Comparison of ENCODE assay signal across 9 cellular contexts in genomic region chr12:63294327-63294632, GRCh38.
DNase-seq lines count a peak whose midpoint lies in the region; ATAC-seq, FAIRE-seq and TF ChIP-seq lines count a peak whose summit lies in the region.
"Had no signal": no experiment of that assay in that cellular context is flagged by ENCODE, and none has a peak within 500 bp of the region (broad histone marks: within the 10 kb centered on the region; RNA-seq: fewer than 3 reads in every experiment).

No MANE protein-coding gene starts in this region.

- H3K4me3 ChIP-seq in body of pancreas (no peak overlapping the region), retinal pigment epithelial cell (ENCODE audit: low read length) (no peak overlapping the region)

- peak; percentile 76 for FAIRE-seq in GM19239 (lab: Jason Lieb, UNC)

- in situ Hi-C loops in G401 (cut with HindIII; ENCODE audit: low sequenced_read_pairs) = no loop called here

- H3K4me1 ChIP-seq in body of pancreas = peaks cover 7% of the 10 kb centered on the region

- peak overlapping the region in 1 of 4 donors; percentile 2 for H3K27ac ChIP-seq in body of pancreas

- ATAC-seq in HG03432 (IDR thresholded peaks at IDR 0.05; ENCODE audit: unreplicated experiment) (peak; percentile 90), body of pancreas (peak; percentile 81), Right ventricle myocardium inferior (no peak)
- ATAC-seq: left colon had no signal

- no peak for TF ChIP-seq POLR2A in body of pancreas (IDR thresholded peaks at IDR 0.05)

- no peaks in the 10 kb centered on the region for H3K9me3 ChIP-seq in body of pancreas

- DNase-seq in GM19239 (ENCODE audit: insufficient read length, low spot score) (no peak), body of pancreas (peak in 3 of 4 donors; percentile 22 to 25 (median 23)), retinal pigment epithelial cell (ENCODE audit: low read depth) (peak; percentile 81), G401 (ENCODE audit: low spot score) (no peak), cortex of kidney (lab: John Stamatoyannopoulos, UW) (no peak), Right ventricle myocardium inferior (ENCODE audit: missing footprints) (no peak), NCI-H774 (lab: John Stamatoyannopoulos, UW) (no peak)
- DNase-seq: left colon had no signal

- no peaks in the 10 kb centered on the region for H3K36me3 ChIP-seq in body of pancreas (replicated peaks in 1 of 2; ENCODE audit: insufficient read depth in 1 of 2, low read depth in 2 of 2)

- intact Hi-C loops in body of pancreas (cut with DNase I) (no loop called here), Right ventricle myocardium inferior (cut with DNase I) (no loop called here)

- WGBS in body of pancreas, 2 donors = 3 to 11% methylated on average over 1 of the region's 1 CpG

- no peaks in the 10 kb centered on the region for H3K27me3 ChIP-seq in body of pancreas

- TF ChIP-seq CTCF in body of pancreas (IDR thresholded peaks at IDR 0.05) = no peak
- no peak for TF ChIP-seq CTCF in retinal pigment epithelial cell (conservative IDR thresholded peaks at IDR 0.05; ENCODE audit: low read depth, low read length)

Comparison
In these comparisons a context has a peak if more than half of its experiments do, and no peak if none do; other contexts are left out.
1. DNase-seq: peak in body of pancreas (3 of 4) and retinal pigment epithelial cell (single experiment); none in GM19239 (single experiment), G401 (single experiment), cortex of kidney (single experiment), Right ventricle myocardium inferior (single experiment) and NCI-H774 (single experiment).